Comparison of ENCODE assay signal across 27 cellular contexts in the genomic region with DNA sequence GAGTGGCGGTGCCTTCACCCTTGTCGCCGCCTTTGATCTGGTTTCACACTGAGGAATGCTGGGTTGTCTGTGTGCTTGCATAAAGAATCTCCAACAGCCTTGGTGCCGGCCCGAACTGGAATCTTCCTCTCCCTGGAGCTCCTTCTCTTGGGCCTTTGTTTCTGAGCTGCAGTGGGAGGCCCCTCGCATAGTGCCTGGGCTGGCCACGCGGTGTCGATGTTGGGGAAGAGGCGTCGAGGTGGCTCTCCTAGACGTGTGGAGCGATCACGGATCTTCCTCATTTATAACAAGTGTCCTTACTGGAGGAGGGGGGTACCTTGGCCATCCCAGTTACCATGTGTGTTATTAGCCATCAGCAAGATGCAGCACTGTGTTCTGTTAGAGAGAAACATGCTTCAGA.
"Had no signal": no experiment of that assay in that cellular context is flagged by ENCODE, and none has a peak within 500 bp of the region (broad histone marks: within the 10 kb centered on the region; RNA-seq: fewer than 3 reads in every experiment).

No MANE protein-coding gene starts in this region.

- H3K27ac Mint-ChIP-seq: activated CD4-positive, alpha-beta memory T cell treated with anti-CD3 and anti-CD28 coated beads, Interleukin-2, amount 10 ng/mL, durations not matched to agents 7 days and 5 days; activated CD4-positive, alpha-beta T cell treated with anti-CD3 and anti-CD28 coated beads for 36 hours; activated CD4-positive, alpha-beta T cell treated with anti-CD3 and anti-CD28 coated beads, Interleukin-2, amount 10 ng/mL, durations not matched to agents 24 days and 14 days; activated naive CD8-positive, alpha-beta T cell; activated T-cell treated with anti-CD3 and anti-CD28 coated beads, Interleukin-2, amount 50 U/mL, for 24 hours; activated T-cell treated with anti-CD3 and anti-CD28 coated beads, Interleukin-2, amount 50 U/mL, for 72 hours had no signal

- H3K27me3 Mint-ChIP-seq: activated CD4-positive, alpha-beta memory T cell treated with anti-CD3 and anti-CD28 coated beads, Interleukin-2, amount 10 ng/mL, durations not matched to agents 7 days and 5 days; activated CD4-positive, alpha-beta T cell treated with anti-CD3 and anti-CD28 coated beads for 36 hours; activated CD4-positive, alpha-beta T cell treated with anti-CD3 and anti-CD28 coated beads, Interleukin-2, amount 10 ng/mL, durations not matched to agents 24 days and 14 days; activated naive CD8-positive, alpha-beta T cell; activated T-cell treated with anti-CD3 and anti-CD28 coated beads, Interleukin-2, amount 50 U/mL, for 24 hours had no signal

- H3K4me3 ChIP-seq: heart left ventricle had no signal

- ATAC-seq: activated CD4-positive, alpha-beta T cell treated with anti-CD3 and anti-CD28 coated beads for 36 hours; activated T-cell treated with anti-CD3 and anti-CD28 coated beads, Interleukin-2, amount 50 U/mL, for 72 hours; esophagus mucosa; heart left ventricle had no signal

- H3K9me3 ChIP-seq: heart left ventricle had no signal

- H3K4me3 Mint-ChIP-seq: activated CD4-positive, alpha-beta memory T cell treated with anti-CD3 and anti-CD28 coated beads, Interleukin-2, amount 10 ng/mL, durations not matched to agents 7 days and 5 days; activated CD4-positive, alpha-beta T cell treated with anti-CD3 and anti-CD28 coated beads for 36 hours; activated CD4-positive, alpha-beta T cell treated with anti-CD3 and anti-CD28 coated beads, Interleukin-2, amount 10 ng/mL, durations not matched to agents 24 days and 14 days; activated naive CD8-positive, alpha-beta T cell; activated T-cell treated with anti-CD3 and anti-CD28 coated beads, Interleukin-2, amount 50 U/mL, for 24 hours; activated T-cell treated with anti-CD3 and anti-CD28 coated beads, Interleukin-2, amount 50 U/mL, for 72 hours had no signal

- H3K9me3 Mint-ChIP-seq: activated CD4-positive, alpha-beta memory T cell treated with anti-CD3 and anti-CD28 coated beads, Interleukin-2, amount 10 ng/mL, durations not matched to agents 7 days and 5 days; activated CD4-positive, alpha-beta T cell treated with anti-CD3 and anti-CD28 coated beads, Interleukin-2, amount 10 ng/mL, durations not matched to agents 24 days and 14 days; activated T-cell treated with anti-CD3 and anti-CD28 coated beads, Interleukin-2, amount 50 U/mL, for 24 hours; activated T-cell treated with anti-CD3 and anti-CD28 coated beads, Interleukin-2, amount 50 U/mL, for 72 hours had no signal

- H3K27me3 ChIP-seq: heart left ventricle had no signal

- H3K4me1 Mint-ChIP-seq: activated CD4-positive, alpha-beta memory T cell treated with anti-CD3 and anti-CD28 coated beads, Interleukin-2, amount 10 ng/mL, durations not matched to agents 7 days and 5 days; activated CD4-positive, alpha-beta T cell treated with anti-CD3 and anti-CD28 coated beads for 36 hours; activated CD4-positive, alpha-beta T cell treated with anti-CD3 and anti-CD28 coated beads, Interleukin-2, amount 10 ng/mL, durations not matched to agents 24 days and 14 days had no signal

- FAIRE-seq: astrocyte, colon, frontal cortex had no signal

- DNase-seq: activated CD4-positive, alpha-beta memory T cell treated with anti-CD3 and anti-CD28 coated beads, Interleukin-2, amount 10 ng/mL, durations not matched to agents 7 days and 5 days; activated CD4-positive, alpha-beta T cell treated with anti-CD3 and anti-CD28 coated beads for 36 hours; activated CD4-positive, alpha-beta T cell treated with anti-CD3 and anti-CD28 coated beads, Interleukin-2, amount 10 ng/mL, durations not matched to agents 24 days and 14 days; activated CD4-positive, CD25-positive, alpha-beta regulatory T cell; activated CD4-positive, CD25-positive, alpha-beta regulatory T cell treated with anti-CD3 and anti-CD28 coated beads, Interleukin-2, amount 50 U/mL, for 72 hours; activated CD8-positive, alpha-beta memory T cell treated with anti-CD3 and anti-CD28 coated beads, Interleukin-2, amount 50 U/mL, for 48 hours; activated gamma-delta T cell; activated naive CD4-positive, alpha-beta T cell; activated naive CD4-positive, alpha-beta T cell treated with anti-CD3 and anti-CD28 coated beads, Interleukin-2, amount 50 U/mL, for 16 hours; activated T-cell treated with anti-CD3 and anti-CD28 coated beads for 4 hours; activated T-cell treated with anti-CD3 and anti-CD28 coated beads, Interleukin-2, amount 50 U/mL, for 24 hours; activated T-cell treated with anti-CD3 and anti-CD28 coated beads, Interleukin-2, amount 50 U/mL, for 72 hours; amniotic stem cell; anterior cingulate cortex; caudate nucleus; cortex of kidney; dermis blood vessel endothelial cell; effector CD4-positive, alpha-beta T cell; foreskin fibroblast; glutamatergic neuron; T-helper 2 cell had no signal

- H3K36me3 Mint-ChIP-seq: activated naive CD8-positive, alpha-beta T cell had no signal

- H3K27ac ChIP-seq: heart left ventricle had no signal
